ENCODE assay signal across 17 cellular contexts in the genomic region with DNA sequence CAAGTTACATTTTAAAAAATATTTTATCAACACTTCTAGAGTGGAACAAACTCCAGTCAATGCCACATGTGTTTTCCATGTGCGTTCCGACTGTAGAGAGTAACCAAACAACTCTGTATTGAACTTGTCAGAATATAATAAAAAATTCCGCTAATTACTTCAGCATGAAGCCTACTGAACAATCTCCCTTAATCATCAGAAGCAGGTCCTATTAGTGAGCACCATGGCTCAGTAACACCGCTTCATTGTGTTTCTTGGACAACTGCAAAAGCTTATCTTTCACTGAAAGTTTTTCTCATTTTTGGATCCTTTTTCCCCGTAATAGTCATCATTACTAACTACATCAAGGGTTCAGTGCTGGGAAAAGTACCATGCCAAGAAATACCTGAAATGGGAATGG.
"Had no signal": no experiment of that assay in that cellular context is flagged by ENCODE, and none has a peak within 500 bp of the region (broad histone marks: within the 10 kb centered on the region; RNA-seq: fewer than 3 reads in every experiment).

No MANE protein-coding gene starts in this region.

- H3K4me3 ChIP-seq: esophagus muscularis mucosa, gastroesophageal sphincter, testis, tibial nerve, upper lobe of right lung, vagina had no signal

- H3K9me3 ChIP-seq: esophagus muscularis mucosa, gastroesophageal sphincter, testis, tibial nerve, upper lobe of right lung, vagina had no signal

- H3K36me3 ChIP-seq: esophagus muscularis mucosa, gastroesophageal sphincter, tibial nerve, upper lobe of right lung, vagina had no signal

- H3K27ac ChIP-seq: epithelial cell of prostate, esophagus muscularis mucosa, gastroesophageal sphincter, testis, tibial nerve, upper lobe of right lung, vagina had no signal

- DNase-seq: effector memory CD4-positive, alpha-beta T cell; glutamatergic neuron; islet precursor cell; mammary epithelial cell; naive thymus-derived CD4-positive, alpha-beta T cell; nephron progenitor cell; stimulated activated CD4-positive, alpha-beta T cell treated with anti-CD3 and anti-CD28 coated beads, Interleukin-2, amount 100 ng/mL, for 24 hours; stimulated activated CD4-positive, alpha-beta T cell treated with anti-CD3 and anti-CD28 coated beads, Interleukin-4, amount 100 ng/mL, for 4 hours; stimulated activated naive B cell treated with anti-CD40 and anti-IgM and Interleukin-4, amounts not matched to agents 10 μg/mL and 1 μg/mL and 100 μg/mL, for 72 hours; stimulated activated naive CD8-positive, alpha-beta T cell treated with anti-CD3 and anti-CD28 coated beads, Interleukin-15, amount 100 ng/mL, for 72 hours; testis; upper lobe of right lung had no signal
